In genomic region chr15:41661078-41661528, GRCh38 we compare ENCODE assay signal across 8 cellular contexts. TPM values are rescaled to one million over a fixed set of nuclear protein-coding genes. Genes with fewer than 3 reads are reported as not detected.
DNase-seq lines count a peak whose midpoint lies in the region; ATAC-seq and TF ChIP-seq lines count a peak whose summit lies in the region.

No MANE protein-coding gene starts in this region.

- H3K9me3 Mint-ChIP-seq in T-helper 1 cell treated with Interleukin-12 subunit alpha and Interleukin-12 subunit beta and Interleukin-4 antibody, amounts not matched to agents 30 μg/mL and 1 μg/mL, for 36 hours = peaks cover 17% of the 10 kb centered on the region
- H3K9me3 Mint-ChIP-seq in endothelial cell (ENCODE audit: unreplicated experiment) = no peaks in the 10 kb centered on the region
- no peaks in the 10 kb centered on the region for H3K9me3 Mint-ChIP-seq in progenitor cell of endocrine pancreas (ENCODE audit: low read depth)

- peak overlapping the region; percentile 88 for H3K4me3 Mint-ChIP-seq in T-helper 1 cell treated with Interleukin-12 subunit alpha and Interleukin-12 subunit beta and Interleukin-4 antibody, amounts not matched to agents 30 μg/mL and 1 μg/mL, for 36 hours
- peak overlapping the region; percentile 97 for H3K4me3 Mint-ChIP-seq in endothelial cell (ENCODE audit: unreplicated experiment)
- H3K4me3 Mint-ChIP-seq in progenitor cell of endocrine pancreas (ENCODE audit: low read depth) = peak overlapping the region; percentile 80

- H3K79me2 ChIP-seq in OCI-LY1 (ENCODE audit: insufficient read depth, low read length) = peaks cover 46% of the 10 kb centered on the region

- no peaks in the 10 kb centered on the region for H3K9me2 ChIP-seq in OCI-LY1 (ENCODE audit: low read depth, low read length)

- peak overlapping the region; percentile 83 for H3K27ac ChIP-seq in OCI-LY1 (ENCODE audit: low read depth, low read length, poor library complexity, severe bottlenecking)

- peaks cover 54% of the 10 kb centered on the region for H3K4me1 ChIP-seq in OCI-LY1 (ENCODE audit: insufficient read depth, low read length, severe bottlenecking)

- no peak for ATAC-seq in GM19455 (IDR thresholded peaks at IDR 0.05; ENCODE audit: unreplicated experiment)

- H3K36me3 ChIP-seq in OCI-LY1 (ENCODE audit: insufficient read depth, low read length) = no peaks in the 10 kb centered on the region

- H4K20me1 ChIP-seq in OCI-LY1 (ENCODE audit: insufficient read depth, low read length) = no peaks in the 10 kb centered on the region

- H3K4me2 ChIP-seq in OCI-LY1 (ENCODE audit: low read length) = peak overlapping the region; percentile 89

- no peak for DNase-seq in T-helper 1 cell
- DNase-seq in endothelial cell (ENCODE audit: low spot score) = no peak
- DNase-seq in progenitor cell of endocrine pancreas (ENCODE audit: low spot score, unreplicated experiment) = no peak
- no peak for DNase-seq in DMS79 (lab: John Stamatoyannopoulos, UW)
- DNase-seq in NAMALWA (ENCODE audit: low spot score) = no peak

- H3K4me1 Mint-ChIP-seq in T-helper 1 cell treated with Interleukin-12 subunit alpha and Interleukin-12 subunit beta and Interleukin-4 antibody, amounts not matched to agents 30 μg/mL and 1 μg/mL, for 36 hours (ENCODE audit: low read depth) = peaks cover 26% of the 10 kb centered on the region
- H3K4me1 Mint-ChIP-seq in endothelial cell (ENCODE audit: unreplicated experiment) (peaks cover 19% of the 10 kb centered on the region), progenitor cell of endocrine pancreas (ENCODE audit: low read depth) (peaks cover 14% of the 10 kb centered on the region)

- peaks cover 4% of the 10 kb centered on the region; the same call in 1 of the 2 replicates for H3K9me3 ChIP-seq in OCI-LY1 (ENCODE audit: low read length)

- H2AFZ ChIP-seq in OCI-LY1 (ENCODE audit: low read length) = no peak overlapping the region

- H3K4me3 ChIP-seq in OCI-LY1 (ENCODE audit: low read depth, low read length, poor library complexity, severe bottlenecking) = peak overlapping the region; percentile 72

- H3F3A ChIP-seq in OCI-LY1 (ENCODE audit: insufficient read depth, low read length) = no peaks in the 10 kb centered on the region

- peak overlapping the region; percentile 92 for H3K27ac Mint-ChIP-seq in T-helper 1 cell treated with Interleukin-12 subunit alpha and Interleukin-12 subunit beta and Interleukin-4 antibody, amounts not matched to agents 30 μg/mL and 1 μg/mL, for 36 hours
- H3K27ac Mint-ChIP-seq in endothelial cell (ENCODE audit: unreplicated experiment) = peak overlapping the region; percentile 92
- H3K27ac Mint-ChIP-seq in progenitor cell of endocrine pancreas = peak overlapping the region; percentile 82

- peaks cover 11% of the 10 kb centered on the region for H3K36me3 Mint-ChIP-seq in T-helper 1 cell treated with Interleukin-12 subunit alpha and Interleukin-12 subunit beta and Interleukin-4 antibody, amounts not matched to agents 30 μg/mL and 1 μg/mL, for 36 hours (ENCODE audit: low read depth)
- H3K36me3 Mint-ChIP-seq in endothelial cell (ENCODE audit: low read depth, unreplicated experiment) (no peaks in the 10 kb centered on the region), progenitor cell of endocrine pancreas (ENCODE audit: insufficient read depth) (no peaks in the 10 kb centered on the region)

- H3K27me3 Mint-ChIP-seq in T-helper 1 cell treated with Interleukin-12 subunit alpha and Interleukin-12 subunit beta and Interleukin-4 antibody, amounts not matched to agents 30 μg/mL and 1 μg/mL, for 36 hours (ENCODE audit: low read depth) = peaks cover 30% of the 10 kb centered on the region
- peaks cover 10% of the 10 kb centered on the region for H3K27me3 Mint-ChIP-seq in endothelial cell (ENCODE audit: unreplicated experiment)
- H3K27me3 Mint-ChIP-seq in progenitor cell of endocrine pancreas = peaks cover 21% of the 10 kb centered on the region

- H3K9ac ChIP-seq in OCI-LY1 (ENCODE audit: low read length) = peak overlapping the region; percentile 68

- no peaks in the 10 kb centered on the region; the same call in 1 of the 2 replicates for H3K27me3 ChIP-seq in OCI-LY1 (ENCODE audit: insufficient read depth, low read length)

- TF ChIP-seq CTCF in OCI-LY1 (IDR thresholded peaks at IDR 0.05; ENCODE audit: low read length) (0 out of 2 replicates have a peak, but pooled peaks have one; percentile 10), endothelial cell (IDR thresholded peaks at IDR 0.05; ENCODE audit: unreplicated experiment) (no peak), progenitor cell of endocrine pancreas (IDR thresholded peaks at IDR 0.05; ENCODE audit: unreplicated experiment) (no peak)

RNA-seq across cellular contexts. Expression of gene MGA, which starts 0.9 kb away (rescaled TPM):
- total RNA-seq in endothelial cell (ENCODE audit: unreplicated experiment) (48.0 TPM), progenitor cell of endocrine pancreas (64.0 and 71.2 TPM in 2 replicates)
